In genomic region chr9:113247640-113248039, GRCh38 we compare ENCODE assay signal across 13 cellular contexts.
DNase-seq lines count a peak whose midpoint lies in the region; TF ChIP-seq lines count a peak whose summit lies in the region.
"Had no signal": no experiment of that assay in that cellular context is flagged by ENCODE, and none has a peak within 500 bp of the region (broad histone marks: within the 10 kb centered on the region; RNA-seq: fewer than 3 reads in every experiment).

No MANE protein-coding gene starts in this region.

- H3K36me3 ChIP-seq in DOHH2 (ENCODE audit: control insufficient read depth, low read length) = no peaks in the 10 kb centered on the region

- no peaks in the 10 kb centered on the region for H3K9me3 ChIP-seq in DOHH2 (ENCODE audit: control insufficient read depth, insufficient read depth, low read length)

- no peak for TF ChIP-seq CTCF in DOHH2 (IDR thresholded peaks at IDR 0.05; ENCODE audit: low read depth, low read length, poor library complexity, severe bottlenecking)

- H3K27me3 ChIP-seq in DOHH2 (ENCODE audit: control insufficient read depth, low read length) = no peaks in the 10 kb centered on the region

- peak; percentile 18 for DNase-seq in COR-L47 (lab: John Stamatoyannopoulos, UW)
- DNase-seq in NCI-H345 treated with DMSO at 0.1 percent for 48 hours (lab: John Stamatoyannopoulos, UW; ENCODE audit: unreplicated experiment) = peak; percentile 17
- no peak for DNase-seq in nucleus accumbens (lab: John Stamatoyannopoulos, UW)
- DNase-seq in NCI-H2196 treated with DMSO at 0.1 percent for 48 hours (lab: John Stamatoyannopoulos, UW; ENCODE audit: unreplicated experiment) = no peak
- DNase-seq: CD8-positive, alpha-beta T cell; HFFc6; KBM-7; NCI-H1048; NCI-H2081 treated with DMSO at 0.1 percent for 48 hours; NCI-H510A; OCI-M1; RPMI8226 had no signal

- 0 out of 2 replicates have a peak, but pooled peaks cover 2% of the 10 kb centered on the region for H3F3A ChIP-seq in DOHH2 (ENCODE audit: control insufficient read depth, insufficient read depth)

- H4K20me1 ChIP-seq in DOHH2 (ENCODE audit: control insufficient read depth, insufficient read depth, low read depth, low read length) = no peaks in the 10 kb centered on the region

- peaks cover 34% of the 10 kb centered on the region for H3K79me2 ChIP-seq in DOHH2 (ENCODE audit: control insufficient read depth, low read length)

- no peak overlapping the region for H3K4me3 ChIP-seq in DOHH2 (ENCODE audit: low read length)

- H3K4me1 ChIP-seq in DOHH2 (ENCODE audit: control insufficient read depth, low read length) = peaks cover 53% of the 10 kb centered on the region

- H3K4me2 ChIP-seq in DOHH2 (ENCODE audit: low read length) = peak overlapping the region; percentile 51

- H3K27ac ChIP-seq in DOHH2 (ENCODE audit: low read depth, low read length) = peak overlapping the region; percentile 27; the same call in 1 of the 2 replicates

- no peaks in the 10 kb centered on the region for H3K9me2 ChIP-seq in DOHH2 (replicated peaks; ENCODE audit: control insufficient read depth, low read length)

Comparison
In these comparisons a context has a peak if more than half of its experiments do, and no peak if none do; other contexts are left out.
1. DNase-seq: peak in COR-L47 (single experiment) and NCI-H345 treated with DMSO at 0.1 percent for 48 hours (single experiment); none in nucleus accumbens (0 of 56) and NCI-H2196 treated with DMSO at 0.1 percent for 48 hours (single experiment).